19 cellular contexts compared by ENCODE assay signal in genomic region chr6:136566851-136567250, GRCh38. TPM values are rescaled to one million over a fixed set of nuclear protein-coding genes. Genes with fewer than 3 reads are reported as not detected.
A peak's percentile ranks its signal among the peaks of the same experiment; 100 is the strongest.
DNase-seq lines count a peak whose midpoint lies in the region; ATAC-seq and TF ChIP-seq lines count a peak whose summit lies in the region.
"Had no signal": no experiment of that assay in that cellular context is flagged by ENCODE, and none has a peak within 500 bp of the region (broad histone marks: within the 10 kb centered on the region; RNA-seq: fewer than 3 reads in every experiment).

No MANE protein-coding gene starts in this region.

- H3K4me3 ChIP-seq in colonic mucosa (no peak overlapping the region), spleen (no peak overlapping the region)
- H3K4me3 ChIP-seq: GM12878, left ventricle myocardium inferior had no signal

- no peak for TF ChIP-seq CTCF in colonic mucosa (IDR thresholded peaks at IDR 0.05)
- TF ChIP-seq CTCF in spleen (IDR thresholded peaks at IDR 0.05 in 8 of 11, conservative IDR thresholded peaks at IDR 0.05 in 3 of 11), result no peak

- DNase-seq in Kasumi-1 (lab: John Stamatoyannopoulos, UW) (peak; percentile 43 to 46), OCI-M1 (lab: John Stamatoyannopoulos, UW) (peak; percentile 24), colonic mucosa (no peak), spleen (no peak), NCI-H1092 (lab: John Stamatoyannopoulos, UW) (no peak)
- no peak for DNase-seq in stimulated activated CD8-positive, alpha-beta memory T cell treated with anti-CD3 and anti-CD28 coated beads, Interleukin-4, amount 100 ng/mL, for 48 hours
- DNase-seq: activated CD4-positive, alpha-beta T cell treated with anti-CD3 and anti-CD28 coated beads for 4 hours; activated CD8-positive, alpha-beta memory T cell treated with anti-CD3 and anti-CD28 coated beads for 24 hours; activated naive CD4-positive, alpha-beta T cell treated with Interleukin-2 at 50 U/mL for 16 hours; activated T-cell treated with anti-CD3 and anti-CD28 coated beads, Interleukin-2, amount 50 U/mL, for 24 hours; cerebellar nuclear complex; left ventricle myocardium inferior; naive thymus-derived CD4-positive, alpha-beta T cell; NCI-H2227 treated with DMSO at 0.1 percent for 48 hours; occipital lobe; stimulated activated CD4-positive, alpha-beta T cell treated with anti-CD3 and anti-CD28 coated beads, Interleukin-2, amount 100 ng/mL, for 48 hours; T-helper 2 cell had no signal

- 12 to 20% (median 14%) methylated on average over 2 of the region's 2 CpGs for WGBS in spleen, 5 donors

- H3K4me1 ChIP-seq in colonic mucosa, result peaks cover 4% of the 10 kb centered on the region
- H3K4me1 ChIP-seq in spleen, result peaks cover 9 to 58% (median 30%) of the 10 kb centered on the region in 6 donors
- H3K4me1 ChIP-seq: left ventricle myocardium inferior had no signal

- no peak for TF ChIP-seq POLR2A in spleen (IDR thresholded peaks at IDR 0.05)

- peak overlapping the region; percentile 55 for H3K27ac ChIP-seq in colonic mucosa
- peak overlapping the region in 6 of 8 donors; percentile 15 to 69 (median 62) for H3K27ac ChIP-seq in spleen
- H3K27ac ChIP-seq: left ventricle myocardium inferior had no signal

- H3K9ac ChIP-seq in colonic mucosa (ENCODE audit: low read depth in 2 of 2, low read length in 2 of 2), result peak overlapping the region in 1 of 2 donors; percentile 36

- H3K9me3 ChIP-seq in colonic mucosa, result no peaks in the 10 kb centered on the region
- H3K9me3 ChIP-seq in spleen, result peaks cover 0 to 13% (median 13%) of the 10 kb centered on the region in 8 donors

- no peaks in the 10 kb centered on the region for H3K36me3 ChIP-seq in colonic mucosa
- H3K36me3 ChIP-seq in spleen, result peaks cover 0 to 92% (median 25%) of the 10 kb centered on the region in 6 donors

- H3K27me3 ChIP-seq in colonic mucosa (no peaks in the 10 kb centered on the region), spleen (replicated peaks in 1 of 7) (no peaks in the 10 kb centered on the region)

- no peak for ATAC-seq in HG03159 (IDR thresholded peaks at IDR 0.05; ENCODE audit: unreplicated experiment)
- ATAC-seq: GM12878; naive thymus-derived CD4-positive, alpha-beta T cell had no signal

- intact Hi-C loops in colonic mucosa (cut with DNase I), result no loop called here
- intact Hi-C loops in spleen (cut with DNase I; ENCODE audit: low total_unique reads), result no loop called here

RNA-seq across cellular contexts. Expression of gene MAP7, which starts 16.6 kb away (rescaled TPM):
- total RNA-seq in colonic mucosa (10 to 100 TPM; 69.4 to 74.3 TPM), spleen (1 to 10 TPM; 1.3 to 4.9 (median 3.3) TPM)
- polyA plus RNA-seq in spleen, result 1 to 10 TPM in 1 of 3 donors, under 1 TPM in 2; 0.67 to 1.4 (median 0.74) TPM

Comparison
In these comparisons a context has a peak if more than half of its experiments do, and no peak if none do; other contexts are left out.
1. DNase-seq: peak in Kasumi-1 (2 of 2) and OCI-M1 (single experiment); none in colonic mucosa (single experiment), spleen (single experiment), NCI-H1092 (single experiment) and stimulated activated CD8-positive, alpha-beta memory T cell treated with anti-CD3 and anti-CD28 coated beads, Interleukin-4, amount 100 ng/mL, for 48 hours (single experiment).
2. RNA of gene MAP7, which starts 16.6 kb away (total RNA-seq): 69.4 to 74.3 TPM in colonic mucosa; 1.3 to 4.9 TPM in spleen; every median in the first group is over 10 times any median in the second.